In genomic region chr10:92753865-92754264, GRCh38 we compare ENCODE assay signal across 1 cellular context.
TF ChIP-seq lines count a peak whose summit lies in the region.

No MANE protein-coding gene starts in this region.

TF ChIP-seq in K562, 482 proteins besides CTCF, POLR2A, EP300 and RAD21 (continued from another document and continues in another):
- TF ChIP-seq, protein P1, sequence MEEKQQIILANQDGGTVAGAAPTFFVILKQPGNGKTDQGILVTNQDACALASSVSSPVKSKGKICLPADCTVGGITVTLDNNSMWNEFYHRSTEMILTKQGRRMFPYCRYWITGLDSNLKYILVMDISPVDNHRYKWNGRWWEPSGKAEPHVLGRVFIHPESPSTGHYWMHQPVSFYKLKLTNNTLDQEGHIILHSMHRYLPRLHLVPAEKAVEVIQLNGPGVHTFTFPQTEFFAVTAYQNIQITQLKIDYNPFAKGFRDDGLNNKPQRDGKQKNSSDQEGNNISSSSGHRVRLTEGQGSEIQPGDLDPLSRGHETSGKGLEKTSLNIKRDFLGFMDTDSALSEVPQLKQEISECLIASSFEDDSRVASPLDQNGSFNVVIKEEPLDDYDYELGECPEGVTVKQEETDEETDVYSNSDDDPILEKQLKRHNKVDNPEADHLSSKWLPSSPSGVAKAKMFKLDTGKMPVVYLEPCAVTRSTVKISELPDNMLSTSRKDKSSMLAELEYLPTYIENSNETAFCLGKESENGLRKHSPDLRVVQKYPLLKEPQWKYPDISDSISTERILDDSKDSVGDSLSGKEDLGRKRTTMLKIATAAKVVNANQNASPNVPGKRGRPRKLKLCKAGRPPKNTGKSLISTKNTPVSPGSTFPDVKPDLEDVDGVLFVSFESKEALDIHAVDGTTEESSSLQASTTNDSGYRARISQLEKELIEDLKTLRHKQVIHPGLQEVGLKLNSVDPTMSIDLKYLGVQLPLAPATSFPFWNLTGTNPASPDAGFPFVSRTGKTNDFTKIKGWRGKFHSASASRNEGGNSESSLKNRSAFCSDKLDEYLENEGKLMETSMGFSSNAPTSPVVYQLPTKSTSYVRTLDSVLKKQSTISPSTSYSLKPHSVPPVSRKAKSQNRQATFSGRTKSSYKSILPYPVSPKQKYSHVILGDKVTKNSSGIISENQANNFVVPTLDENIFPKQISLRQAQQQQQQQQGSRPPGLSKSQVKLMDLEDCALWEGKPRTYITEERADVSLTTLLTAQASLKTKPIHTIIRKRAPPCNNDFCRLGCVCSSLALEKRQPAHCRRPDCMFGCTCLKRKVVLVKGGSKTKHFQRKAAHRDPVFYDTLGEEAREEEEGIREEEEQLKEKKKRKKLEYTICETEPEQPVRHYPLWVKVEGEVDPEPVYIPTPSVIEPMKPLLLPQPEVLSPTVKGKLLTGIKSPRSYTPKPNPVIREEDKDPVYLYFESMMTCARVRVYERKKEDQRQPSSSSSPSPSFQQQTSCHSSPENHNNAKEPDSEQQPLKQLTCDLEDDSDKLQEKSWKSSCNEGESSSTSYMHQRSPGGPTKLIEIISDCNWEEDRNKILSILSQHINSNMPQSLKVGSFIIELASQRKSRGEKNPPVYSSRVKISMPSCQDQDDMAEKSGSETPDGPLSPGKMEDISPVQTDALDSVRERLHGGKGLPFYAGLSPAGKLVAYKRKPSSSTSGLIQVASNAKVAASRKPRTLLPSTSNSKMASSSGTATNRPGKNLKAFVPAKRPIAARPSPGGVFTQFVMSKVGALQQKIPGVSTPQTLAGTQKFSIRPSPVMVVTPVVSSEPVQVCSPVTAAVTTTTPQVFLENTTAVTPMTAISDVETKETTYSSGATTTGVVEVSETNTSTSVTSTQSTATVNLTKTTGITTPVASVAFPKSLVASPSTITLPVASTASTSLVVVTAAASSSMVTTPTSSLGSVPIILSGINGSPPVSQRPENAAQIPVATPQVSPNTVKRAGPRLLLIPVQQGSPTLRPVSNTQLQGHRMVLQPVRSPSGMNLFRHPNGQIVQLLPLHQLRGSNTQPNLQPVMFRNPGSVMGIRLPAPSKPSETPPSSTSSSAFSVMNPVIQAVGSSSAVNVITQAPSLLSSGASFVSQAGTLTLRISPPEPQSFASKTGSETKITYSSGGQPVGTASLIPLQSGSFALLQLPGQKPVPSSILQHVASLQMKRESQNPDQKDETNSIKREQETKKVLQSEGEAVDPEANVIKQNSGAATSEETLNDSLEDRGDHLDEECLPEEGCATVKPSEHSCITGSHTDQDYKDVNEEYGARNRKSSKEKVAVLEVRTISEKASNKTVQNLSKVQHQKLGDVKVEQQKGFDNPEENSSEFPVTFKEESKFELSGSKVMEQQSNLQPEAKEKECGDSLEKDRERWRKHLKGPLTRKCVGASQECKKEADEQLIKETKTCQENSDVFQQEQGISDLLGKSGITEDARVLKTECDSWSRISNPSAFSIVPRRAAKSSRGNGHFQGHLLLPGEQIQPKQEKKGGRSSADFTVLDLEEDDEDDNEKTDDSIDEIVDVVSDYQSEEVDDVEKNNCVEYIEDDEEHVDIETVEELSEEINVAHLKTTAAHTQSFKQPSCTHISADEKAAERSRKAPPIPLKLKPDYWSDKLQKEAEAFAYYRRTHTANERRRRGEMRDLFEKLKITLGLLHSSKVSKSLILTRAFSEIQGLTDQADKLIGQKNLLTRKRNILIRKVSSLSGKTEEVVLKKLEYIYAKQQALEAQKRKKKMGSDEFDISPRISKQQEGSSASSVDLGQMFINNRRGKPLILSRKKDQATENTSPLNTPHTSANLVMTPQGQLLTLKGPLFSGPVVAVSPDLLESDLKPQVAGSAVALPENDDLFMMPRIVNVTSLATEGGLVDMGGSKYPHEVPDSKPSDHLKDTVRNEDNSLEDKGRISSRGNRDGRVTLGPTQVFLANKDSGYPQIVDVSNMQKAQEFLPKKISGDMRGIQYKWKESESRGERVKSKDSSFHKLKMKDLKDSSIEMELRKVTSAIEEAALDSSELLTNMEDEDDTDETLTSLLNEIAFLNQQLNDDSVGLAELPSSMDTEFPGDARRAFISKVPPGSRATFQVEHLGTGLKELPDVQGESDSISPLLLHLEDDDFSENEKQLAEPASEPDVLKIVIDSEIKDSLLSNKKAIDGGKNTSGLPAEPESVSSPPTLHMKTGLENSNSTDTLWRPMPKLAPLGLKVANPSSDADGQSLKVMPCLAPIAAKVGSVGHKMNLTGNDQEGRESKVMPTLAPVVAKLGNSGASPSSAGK (IDR thresholded peaks at IDR 0.05): peak; percentile 91
- no peak for TF ChIP-seq RFX1 (IDR thresholded peaks at IDR 0.05)
- peak; percentile 58 for TF ChIP-seq DPF2 (IDR thresholded peaks at IDR 0.05)
- TF ChIP-seq U2AF2 (optimal IDR thresholded peaks at IDR 0.05; ENCODE audit: low read depth, low read length): no peak
- TF ChIP-seq ILF3 (IDR thresholded peaks at IDR 0.05; ENCODE audit: borderline replicate concordance): no peak
- no peak for TF ChIP-seq NRF1 (conservative IDR thresholded peaks at IDR 0.05 in 1 of 2, IDR thresholded peaks at IDR 0.05 in 1 of 2)
- TF ChIP-seq, protein P2, sequence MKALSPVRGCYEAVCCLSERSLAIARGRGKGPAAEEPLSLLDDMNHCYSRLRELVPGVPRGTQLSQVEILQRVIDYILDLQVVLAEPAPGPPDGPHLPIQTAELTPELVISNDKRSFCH (CRISPR knock-in tag; IDR thresholded peaks at IDR 0.05): no peak
- TF ChIP-seq, protein P2 (tag; IDR thresholded peaks at IDR 0.05): no peak
- TF ChIP-seq ZNF561 (CRISPR knock-in tag; conservative IDR thresholded peaks at IDR 0.05): no peak
- TF ChIP-seq, protein P3, sequence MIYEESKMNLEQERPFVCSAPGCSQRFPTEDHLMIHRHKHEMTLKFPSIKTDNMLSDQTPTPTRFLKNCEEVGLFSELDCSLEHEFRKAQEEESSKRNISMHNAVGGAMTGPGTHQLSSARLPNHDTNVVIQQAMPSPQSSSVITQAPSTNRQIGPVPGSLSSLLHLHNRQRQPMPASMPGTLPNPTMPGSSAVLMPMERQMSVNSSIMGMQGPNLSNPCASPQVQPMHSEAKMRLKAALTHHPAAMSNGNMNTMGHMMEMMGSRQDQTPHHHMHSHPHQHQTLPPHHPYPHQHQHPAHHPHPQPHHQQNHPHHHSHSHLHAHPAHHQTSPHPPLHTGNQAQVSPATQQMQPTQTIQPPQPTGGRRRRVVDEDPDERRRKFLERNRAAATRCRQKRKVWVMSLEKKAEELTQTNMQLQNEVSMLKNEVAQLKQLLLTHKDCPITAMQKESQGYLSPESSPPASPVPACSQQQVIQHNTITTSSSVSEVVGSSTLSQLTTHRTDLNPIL (CRISPR knock-in tag; IDR thresholded peaks at IDR 0.05): no peak
- 0 out of 2 replicates have a peak, but pooled peaks have one; percentile 24 for TF ChIP-seq ZNF668 (CRISPR knock-in tag; IDR thresholded peaks at IDR 0.05)
- TF ChIP-seq, protein P4, sequence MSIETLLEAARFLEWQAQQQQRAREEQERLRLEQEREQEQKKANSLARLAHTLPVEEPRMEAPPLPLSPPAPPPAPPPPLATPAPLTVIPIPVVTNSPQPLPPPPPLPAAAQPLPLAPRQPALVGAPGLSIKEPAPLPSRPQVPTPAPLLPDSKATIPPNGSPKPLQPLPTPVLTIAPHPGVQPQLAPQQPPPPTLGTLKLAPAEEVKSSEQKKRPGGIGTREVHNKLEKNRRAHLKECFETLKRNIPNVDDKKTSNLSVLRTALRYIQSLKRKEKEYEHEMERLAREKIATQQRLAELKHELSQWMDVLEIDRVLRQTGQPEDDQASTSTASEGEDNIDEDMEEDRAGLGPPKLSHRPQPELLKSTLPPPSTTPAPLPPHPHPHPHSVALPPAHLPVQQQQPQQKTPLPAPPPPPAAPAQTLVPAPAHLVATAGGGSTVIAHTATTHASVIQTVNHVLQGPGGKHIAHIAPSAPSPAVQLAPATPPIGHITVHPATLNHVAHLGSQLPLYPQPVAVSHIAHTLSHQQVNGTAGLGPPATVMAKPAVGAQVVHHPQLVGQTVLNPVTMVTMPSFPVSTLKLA (conservative IDR thresholded peaks at IDR 0.05): peak; percentile 47 to 71
- no peak for TF ChIP-seq ZNF583 (CRISPR knock-in tag; IDR thresholded peaks at IDR 0.05)
- 0 out of 2 replicates have a peak, but pooled peaks have one; percentile 19 for TF ChIP-seq POLR2H (tag; IDR thresholded peaks at IDR 0.05; ENCODE audit: low read depth)
- no peak for TF ChIP-seq BDP1 (IDR thresholded peaks at IDR 0.05; ENCODE audit: insufficient read depth, insufficient read length)
- TF ChIP-seq PML (IDR thresholded peaks at IDR 0.05; ENCODE audit: low read length): no peak
- no peak for TF ChIP-seq NFRKB (IDR thresholded peaks at IDR 0.05; ENCODE audit: low read depth)
- no peak for TF ChIP-seq DLX4 (CRISPR knock-in tag; IDR thresholded peaks at IDR 0.05)
- TF ChIP-seq HDAC8 (tag; IDR thresholded peaks at IDR 0.05): no peak
- TF ChIP-seq ZBTB34 (CRISPR knock-in tag; IDR thresholded peaks at IDR 0.05): no peak
- TF ChIP-seq, protein P5, sequence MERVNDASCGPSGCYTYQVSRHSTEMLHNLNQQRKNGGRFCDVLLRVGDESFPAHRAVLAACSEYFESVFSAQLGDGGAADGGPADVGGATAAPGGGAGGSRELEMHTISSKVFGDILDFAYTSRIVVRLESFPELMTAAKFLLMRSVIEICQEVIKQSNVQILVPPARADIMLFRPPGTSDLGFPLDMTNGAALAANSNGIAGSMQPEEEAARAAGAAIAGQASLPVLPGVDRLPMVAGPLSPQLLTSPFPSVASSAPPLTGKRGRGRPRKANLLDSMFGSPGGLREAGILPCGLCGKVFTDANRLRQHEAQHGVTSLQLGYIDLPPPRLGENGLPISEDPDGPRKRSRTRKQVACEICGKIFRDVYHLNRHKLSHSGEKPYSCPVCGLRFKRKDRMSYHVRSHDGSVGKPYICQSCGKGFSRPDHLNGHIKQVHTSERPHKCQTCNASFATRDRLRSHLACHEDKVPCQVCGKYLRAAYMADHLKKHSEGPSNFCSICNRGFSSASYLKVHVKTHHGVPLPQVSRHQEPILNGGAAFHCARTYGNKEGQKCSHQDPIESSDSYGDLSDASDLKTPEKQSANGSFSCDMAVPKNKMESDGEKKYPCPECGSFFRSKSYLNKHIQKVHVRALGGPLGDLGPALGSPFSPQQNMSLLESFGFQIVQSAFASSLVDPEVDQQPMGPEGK (CRISPR knock-in tag; IDR thresholded peaks at IDR 0.05; ENCODE audit: borderline replicate concordance): no peak
- no peak for TF ChIP-seq BCL6 (CRISPR knock-in tag; IDR thresholded peaks at IDR 0.05)
- no peak for TF ChIP-seq SMARCB1 (IDR thresholded peaks at IDR 0.05; ENCODE audit: insufficient read length, low read depth)
- peak; percentile 44; the same call in 1 of the 2 replicates for TF ChIP-seq ZNF584 (CRISPR knock-in tag; IDR thresholded peaks at IDR 0.05; ENCODE audit: low read depth)
- no peak for TF ChIP-seq STAT5B (CRISPR knock-in tag; IDR thresholded peaks at IDR 0.05)
- no peak for TF ChIP-seq YBX1 (IDR thresholded peaks at IDR 0.05)
- TF ChIP-seq KLF6 (CRISPR knock-in tag; IDR thresholded peaks at IDR 0.05; ENCODE audit: borderline replicate concordance): peak; percentile 46; the same call in 1 of the 2 replicates
- no peak for TF ChIP-seq HCFC1 (IDR thresholded peaks at IDR 0.05; ENCODE audit: low read depth, low read length)
- TF ChIP-seq ZNF79 (CRISPR knock-in tag; IDR thresholded peaks at IDR 0.05; ENCODE audit: low read depth): no peak
- TF ChIP-seq NUFIP1 (IDR thresholded peaks at IDR 0.05; ENCODE audit: partially characterized antibody): no peak
- peak; percentile 66; the same call in 1 of the 2 replicates for TF ChIP-seq DMBX1 (CRISPR knock-in tag; IDR thresholded peaks at IDR 0.05; ENCODE audit: borderline replicate concordance)
- TF ChIP-seq OTX1 (CRISPR knock-in tag; IDR thresholded peaks at IDR 0.05): no peak
- TF ChIP-seq TRIM24 (IDR thresholded peaks at IDR 0.05): peak in 1 of 2 experiments; percentile 31; a peak in 1 of 4 replicates
- TF ChIP-seq ZNF41 (CRISPR knock-in tag; conservative IDR thresholded peaks at IDR 0.05): 0 out of 2 replicates have a peak, but pooled peaks have one; percentile 19
- TF ChIP-seq, protein P6, sequence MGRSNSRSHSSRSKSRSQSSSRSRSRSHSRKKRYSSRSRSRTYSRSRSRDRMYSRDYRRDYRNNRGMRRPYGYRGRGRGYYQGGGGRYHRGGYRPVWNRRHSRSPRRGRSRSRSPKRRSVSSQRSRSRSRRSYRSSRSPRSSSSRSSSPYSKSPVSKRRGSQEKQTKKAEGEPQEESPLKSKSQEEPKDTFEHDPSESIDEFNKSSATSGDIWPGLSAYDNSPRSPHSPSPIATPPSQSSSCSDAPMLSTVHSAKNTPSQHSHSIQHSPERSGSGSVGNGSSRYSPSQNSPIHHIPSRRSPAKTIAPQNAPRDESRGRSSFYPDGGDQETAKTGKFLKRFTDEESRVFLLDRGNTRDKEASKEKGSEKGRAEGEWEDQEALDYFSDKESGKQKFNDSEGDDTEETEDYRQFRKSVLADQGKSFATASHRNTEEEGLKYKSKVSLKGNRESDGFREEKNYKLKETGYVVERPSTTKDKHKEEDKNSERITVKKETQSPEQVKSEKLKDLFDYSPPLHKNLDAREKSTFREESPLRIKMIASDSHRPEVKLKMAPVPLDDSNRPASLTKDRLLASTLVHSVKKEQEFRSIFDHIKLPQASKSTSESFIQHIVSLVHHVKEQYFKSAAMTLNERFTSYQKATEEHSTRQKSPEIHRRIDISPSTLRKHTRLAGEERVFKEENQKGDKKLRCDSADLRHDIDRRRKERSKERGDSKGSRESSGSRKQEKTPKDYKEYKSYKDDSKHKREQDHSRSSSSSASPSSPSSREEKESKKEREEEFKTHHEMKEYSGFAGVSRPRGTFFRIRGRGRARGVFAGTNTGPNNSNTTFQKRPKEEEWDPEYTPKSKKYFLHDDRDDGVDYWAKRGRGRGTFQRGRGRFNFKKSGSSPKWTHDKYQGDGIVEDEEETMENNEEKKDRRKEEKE (IDR thresholded peaks at IDR 0.05; ENCODE audit: borderline replicate concordance in 1 of 2, control insufficient read depth in 1 of 2, low read depth in 2 of 2, low read length in 1 of 2): no peak
- no peak for TF ChIP-seq ZNF764 (CRISPR knock-in tag; IDR thresholded peaks at IDR 0.05; ENCODE audit: low read depth)
- TF ChIP-seq CBFA2T3 (IDR thresholded peaks at IDR 0.05): peak; percentile 82
- peak; percentile 20; the same call in 1 of the 2 replicates for TF ChIP-seq POLR2AphosphoS5 (IDR thresholded peaks at IDR 0.05; ENCODE audit: control insufficient read depth, insufficient read depth, low read depth, low read length)
- TF ChIP-seq MYNN (IDR thresholded peaks at IDR 0.05): no peak
- no peak for TF ChIP-seq MYNN (CRISPR knock-in tag; IDR thresholded peaks at IDR 0.05)
- no peak for TF ChIP-seq NFIC (IDR thresholded peaks at IDR 0.05)
